In the genomic region with DNA sequence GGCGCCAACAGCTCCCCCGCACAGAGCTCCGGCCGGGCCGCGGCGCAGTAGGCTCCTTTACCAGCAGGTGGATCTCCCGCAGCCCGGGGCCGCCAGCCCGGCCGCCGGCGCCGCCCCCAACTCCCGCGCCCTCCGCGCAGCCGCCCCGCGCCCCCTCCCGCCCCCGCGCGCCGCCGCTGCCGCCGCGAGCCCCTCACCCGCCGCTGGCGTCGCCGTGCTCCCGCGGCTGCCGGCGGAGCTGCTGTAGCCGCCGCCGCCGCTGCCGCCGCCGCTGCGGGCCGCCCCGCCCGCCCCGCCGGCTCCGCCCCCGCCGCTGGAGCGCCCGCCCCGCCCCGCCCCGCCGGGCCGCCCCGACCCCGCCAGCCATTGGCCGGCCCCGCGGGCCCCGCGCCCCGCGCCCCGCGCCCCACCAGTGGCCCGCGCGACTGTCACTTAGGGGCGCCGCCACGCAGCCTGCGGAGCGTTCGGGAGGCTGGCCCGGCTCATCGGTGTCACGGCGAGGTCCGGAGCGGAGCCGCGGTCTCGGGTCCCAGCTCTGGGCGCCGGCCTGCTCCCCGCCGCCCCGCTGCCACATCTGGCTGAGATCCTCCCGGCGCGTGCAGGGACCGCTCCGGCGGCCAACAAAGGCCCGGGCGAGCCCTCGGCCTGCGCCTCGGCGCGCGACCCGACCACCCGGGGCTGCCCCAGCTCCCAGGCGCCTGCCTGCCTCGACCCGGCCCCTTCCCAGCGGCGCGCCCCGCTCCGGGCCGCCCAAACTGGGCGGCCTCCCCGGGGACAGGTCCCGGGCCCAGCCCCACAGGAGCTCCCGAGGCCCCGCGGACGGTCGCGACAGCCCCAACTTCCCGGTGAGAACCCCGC, we compare ENCODE assay signal across 8 cellular contexts. TPM values are rescaled to one million over a fixed set of nuclear protein-coding genes. Genes with fewer than 3 reads are reported as not detected.
A peak's percentile ranks its signal among the peaks of the same experiment; 100 is the strongest.
DNase-seq lines count a peak whose midpoint lies in the region; ATAC-seq lines count a peak whose summit lies in the region.

A gene (minus strand): TSS at position 282 of the 858 bp plus-strand sequence. CDS start 4,800 bp downstream, outside the sequence.

- no peak within 1 kb of the TSS for H2BK5ac ChIP-seq in mesenchymal stem cell (ENCODE audit: low read depth, low read length, poor library complexity, severe bottlenecking)

- H2BK12ac ChIP-seq in mesenchymal stem cell (ENCODE audit: low read length in 2 of 2), result peak within 1 kb of the TSS in 1 of 2 experiments; percentile 52

- H3K9ac ChIP-seq in mesenchymal stem cell (ENCODE audit: low read length), result peak within 1 kb of the TSS; percentile 73

- H3K4ac ChIP-seq in mesenchymal stem cell (ENCODE audit: low read depth in 1 of 2, low read length in 2 of 2), result peak within 1 kb of the TSS in 1 of 2 experiments; percentile 51

- peak within 1 kb of the TSS in 1 of 2 experiments; percentile 57 for H3K18ac ChIP-seq in mesenchymal stem cell (ENCODE audit: low read depth in 1 of 2, low read length in 2 of 2)

- peak; percentile 87 for ATAC-seq in HG02588 (IDR thresholded peaks at IDR 0.05; ENCODE audit: unreplicated experiment)

- no peak within 1 kb of the TSS for H2BK120ac ChIP-seq in mesenchymal stem cell (ENCODE audit: low read depth, low read length)

- 0% methylated on average over 133 of the region's 133 CpGs for WGBS in ectodermal cell, 2 experiments
- WGBS in mesenchymal stem cell, result under 1% methylated on average over 51 of the region's 133 CpGs

- no peaks in the 10 kb centered on the region for H3K79me1 ChIP-seq in mesenchymal stem cell (replicated peaks; ENCODE audit: low read length, poor library complexity, severe bottlenecking)

- peak within 1 kb of the TSS; percentile 57 for H3K4me3 ChIP-seq in ectodermal cell (ENCODE audit: insufficient read depth, low read depth, low read length)
- peak within 1 kb of the TSS; percentile 72 to 76 for H3K4me3 ChIP-seq in mesenchymal stem cell (ENCODE audit: insufficient read depth in 1 of 2, low read depth in 1 of 2, low read length in 2 of 2)

- peaks cover 2% of the 10 kb centered on the region for H3K4me1 ChIP-seq in ectodermal cell (ENCODE audit: control insufficient read depth, insufficient read depth, low read length)
- H3K4me1 ChIP-seq in mesenchymal stem cell (ENCODE audit: control insufficient read depth, insufficient read depth, low read depth, low read length), result peaks cover 11% of the 10 kb centered on the region

- no peak within 1 kb of the TSS for H2AK5ac ChIP-seq in mesenchymal stem cell (ENCODE audit: low read length, severe bottlenecking)

- no peak within 1 kb of the TSS for H4K8ac ChIP-seq in mesenchymal stem cell (ENCODE audit: low read length)

- peak within 1 kb of the TSS; percentile 98 for H3K4me2 ChIP-seq in mesenchymal stem cell (ENCODE audit: low read length, poor library complexity, severe bottlenecking)

- H2AFZ ChIP-seq in mesenchymal stem cell (ENCODE audit: low read depth, low read length), result peak within 1 kb of the TSS; percentile 82

- H3K23ac ChIP-seq in mesenchymal stem cell (ENCODE audit: low read length in 2 of 2), result peak within 1 kb of the TSS in 1 of 2 experiments; percentile 35

- H2BK15ac ChIP-seq in mesenchymal stem cell (ENCODE audit: low read depth, poor library complexity, severe bottlenecking), result no peak within 1 kb of the TSS

- H3K27me3 ChIP-seq in ectodermal cell (ENCODE audit: control insufficient read depth, insufficient read depth, low read length, poor library complexity, severe bottlenecking), result peaks cover 40% of the 10 kb centered on the region
- H3K27me3 ChIP-seq in mesenchymal stem cell (ENCODE audit: control insufficient read depth in 1 of 2, insufficient read depth in 1 of 2, low read length in 2 of 2), result peaks cover 52 to 60% of the 10 kb centered on the region in 2 experiments

- H3K27ac ChIP-seq in ectodermal cell (ENCODE audit: insufficient read depth, low read depth, low read length, poor library complexity, severe bottlenecking) (no peak within 1 kb of the TSS), mesenchymal stem cell (ENCODE audit: low read length, poor library complexity, severe bottlenecking) (no peak within 1 kb of the TSS)

- H4K91ac ChIP-seq in mesenchymal stem cell (ENCODE audit: low read length), result no peak within 1 kb of the TSS

- H3K14ac ChIP-seq in mesenchymal stem cell (ENCODE audit: low read length in 2 of 2), result no peak within 1 kb of the TSS

- DNase-seq in NCI-H2029 (lab: John Stamatoyannopoulos, UW), result peak; percentile 77
- no peak for DNase-seq in NCI-H2029 treated with DMSO at 0.1 percent for 48 hours (lab: John Stamatoyannopoulos, UW)
- DNase-seq in NCI-H1930 (lab: John Stamatoyannopoulos, UW), result peak; percentile 26 to 47
- peak; percentile 71 to 78 for DNase-seq in activated CD4-positive, alpha-beta T cell treated with anti-CD3 and anti-CD28 coated beads, Interleukin-2, amount 50 U/mL, for 48 hours
- DNase-seq in mesenchymal stem cell, result peak; percentile 32
- peak; percentile 55 for DNase-seq in stimulated activated CD8-positive, alpha-beta memory T cell treated with anti-CD3 and anti-CD28 coated beads, Interleukin-12 subunit alpha, Interleukin-12 subunit beta, amount 100 ng/mL, for 24 hours (ENCODE audit: extremely low read depth)

- H3K36me3 ChIP-seq in ectodermal cell (ENCODE audit: control insufficient read depth, insufficient read depth, low read length), result no peaks in the 10 kb centered on the region
- H3K36me3 ChIP-seq in mesenchymal stem cell (ENCODE audit: control insufficient read depth in 1 of 2, insufficient read depth in 2 of 2, low read depth in 1 of 2, low read length in 2 of 2), result no peaks in the 10 kb centered on the region

- no peaks in the 10 kb centered on the region for H3K9me3 ChIP-seq in ectodermal cell (ENCODE audit: control insufficient read depth, low read length)
- H3K9me3 ChIP-seq in mesenchymal stem cell (ENCODE audit: control insufficient read depth, low read length), result no peaks in the 10 kb centered on the region

RNA-seq across cellular contexts. Expression of the gene that starts here (rescaled TPM):
- 5.3 TPM for polyA plus RNA-seq in ectodermal cell (2013, experiment 1 of 4)
- polyA plus RNA-seq in ectodermal cell (2013, experiment 2 of 4), result 6.1 TPM
- 3.3 TPM for polyA plus RNA-seq in ectodermal cell (2013, experiment 3 of 4)
- polyA plus RNA-seq in ectodermal cell (2013, experiment 4 of 4), result 3.5 TPM
- 0.33 TPM for polyA plus RNA-seq in mesenchymal stem cell (2013, experiment 1 of 2)
- polyA plus RNA-seq in mesenchymal stem cell (2013, experiment 2 of 2), result 0.48 TPM
